8 cellular contexts compared by ENCODE assay signal in genomic region chr5:16936150-16937022, GRCh38. TPM values are rescaled to one million over a fixed set of nuclear protein-coding genes. Genes with fewer than 3 reads are reported as not detected.
DNase-seq lines count a peak whose midpoint lies in the region; ATAC-seq and TF ChIP-seq lines count a peak whose summit lies in the region.

TSS of gene MYO10 (minus strand) at chr5:16936288. CDS start at chr5:16935808, 480 bp downstream.

- H3K4me3 ChIP-seq in LNCaP clone FGC (ENCODE audit: low read depth, low read length) (peak within 1 kb of the TSS; percentile 87), astrocyte of the cerebellum (ENCODE audit: low read depth, low read length) (peak within 1 kb of the TSS; percentile 89), right cardiac atrium (ENCODE audit: low read length) (peak within 1 kb of the TSS; percentile 51), prostate gland (peak within 1 kb of the TSS; percentile 88 to 98), MM.1S (ENCODE audit: low read length) (no peak within 1 kb of the TSS)

- H4K20me1 ChIP-seq in MM.1S (ENCODE audit: insufficient read depth, low read length) = no peaks in the 10 kb centered on the region

- no peak within 1 kb of the TSS for H2AFZ ChIP-seq in MM.1S (ENCODE audit: low read length)

- no peaks in the 10 kb centered on the region for H3F3A ChIP-seq in MM.1S (ENCODE audit: insufficient read depth, low read length)

- H3K27me3 ChIP-seq in right cardiac atrium (ENCODE audit: control insufficient read depth, insufficient read depth) (no peaks in the 10 kb centered on the region), prostate gland (replicated peaks; ENCODE audit: insufficient read depth) (no peaks in the 10 kb centered on the region), MM.1S (replicated peaks; ENCODE audit: insufficient read depth, low read length) (no peaks in the 10 kb centered on the region)

- H3K9ac ChIP-seq in MM.1S (ENCODE audit: low read length) = no peak within 1 kb of the TSS

- ATAC-seq in GM21576 (IDR thresholded peaks at IDR 0.05; ENCODE audit: unreplicated experiment) (peak; percentile 37), right cardiac atrium (peak; percentile 90 to 94)

- H3K4me2 ChIP-seq in MM.1S (ENCODE audit: low read depth, low read length) = no peak within 1 kb of the TSS

- H3K27ac ChIP-seq in right cardiac atrium (ENCODE audit: low read length) (peak within 1 kb of the TSS; percentile 40), prostate gland (peak within 1 kb of the TSS; percentile 93), MM.1S (ENCODE audit: low read length) (no peak within 1 kb of the TSS)

- H3K36me3 ChIP-seq in prostate gland = no peaks in the 10 kb centered on the region
- H3K36me3 ChIP-seq in MM.1S (replicated peaks; ENCODE audit: insufficient read depth, low read length) = no peaks in the 10 kb centered on the region

- TF ChIP-seq CTCF in LNCaP clone FGC (IDR thresholded peaks at IDR 0.05; ENCODE audit: control insufficient read depth, extremely low read depth, insufficient read depth) (no peak), astrocyte of the cerebellum (IDR thresholded peaks at IDR 0.05; ENCODE audit: low read depth, low read length, missing control alignments) (no peak), prostate gland (IDR thresholded peaks at IDR 0.05) (peak in 1 of 4 experiments; percentile 9), MM.1S (IDR thresholded peaks at IDR 0.05; ENCODE audit: low read length) (no peak)

- intact Hi-C loops in right cardiac atrium (cut with DNase I) = loop anchor here in 2 of 4 donors (10.0 kb wide), 4 partner anchors 128 to 248 kb away; no protein-coding TSS in a partner anchor
- intact Hi-C loops in prostate gland (cut with DNase I) = no loop called here

- H3K79me2 ChIP-seq in MM.1S (ENCODE audit: low read length) = no peaks in the 10 kb centered on the region

- WGBS in right cardiac atrium = 2% methylated on average over 70 of the region's 71 CpGs
- under 1% methylated on average over 33 of the region's 71 CpGs for WGBS in prostate gland

- H3K4me1 ChIP-seq in right cardiac atrium (ENCODE audit: control insufficient read depth, insufficient read depth, low read length) (peaks cover 2% of the 10 kb centered on the region), prostate gland (replicated peaks) (no peaks in the 10 kb centered on the region), MM.1S (ENCODE audit: low read length) (no peaks in the 10 kb centered on the region)

- DNase-seq in Caki2 (ENCODE audit: low read depth) (peak; percentile 78), LNCaP clone FGC (ENCODE audit: low read depth) (no peak), T follicular helper cell (ENCODE audit: low read depth) (peak; percentile 40), astrocyte of the cerebellum (ENCODE audit: low read depth) (no peak), right cardiac atrium (peak; percentile 77 to 92 (median 89)), prostate gland (ENCODE audit: low spot score) (peak; percentile 86), MM.1S (no peak)

- no peaks in the 10 kb centered on the region for H3K9me2 ChIP-seq in MM.1S (replicated peaks; ENCODE audit: insufficient read depth, low read length)

- peak; percentile 85 for TF ChIP-seq POLR2A in prostate gland (IDR thresholded peaks at IDR 0.05)

- in situ Hi-C loops in Caki2 (cut with HindIII; ENCODE audit: low pct_unique_long_range_greater_than_20kb, low sequenced_read_pairs) = no loop called here
- in situ Hi-C loops in astrocyte of the cerebellum (cut with HindIII; ENCODE audit: low sequenced_read_pairs) = no loop called here

- no peaks in the 10 kb centered on the region for H3K9me3 ChIP-seq in right cardiac atrium (ENCODE audit: control insufficient read depth, low read length)
- H3K9me3 ChIP-seq in prostate gland = no peaks in the 10 kb centered on the region
- H3K9me3 ChIP-seq in MM.1S (replicated peaks; ENCODE audit: insufficient read depth, low read length) = no peaks in the 10 kb centered on the region

RNA-seq across cellular contexts. Expression of gene MYO10, which starts in this region (rescaled TPM):
- total RNA-seq in Caki2 (2014; rRNA removed; shearing (Covaris generic); ENCODE audit: low replicate concordance) = 27.8 and 44.0 TPM in 2 replicates
- total RNA-seq in right cardiac atrium (1 to 10 TPM; 2.4 to 4.3 (median 3.4) TPM), prostate gland (10 to 100 TPM; 24.7 to 77.0 TPM)
- polyA plus RNA-seq in right cardiac atrium = 2.1 TPM

Comparison
In these comparisons a context has a peak if more than half of its experiments do, and no peak if none do; other contexts are left out.
1. DNase-seq: peak in Caki2 (single experiment), T follicular helper cell (single experiment), right cardiac atrium (3 of 3) and prostate gland (single experiment); none in LNCaP clone FGC (single experiment), astrocyte of the cerebellum (single experiment) and MM.1S (single experiment).